Comparison of ENCODE assay signal across 13 cellular contexts in genomic region chr1:33001282-33001681, GRCh38. TPM values are rescaled to one million over a fixed set of nuclear protein-coding genes. Genes with fewer than 3 reads are reported as not detected.
DNase-seq lines count a peak whose midpoint lies in the region; ATAC-seq, FAIRE-seq and TF ChIP-seq lines count a peak whose summit lies in the region.
"Had no signal": no experiment of that assay in that cellular context is flagged by ENCODE, and none has a peak within 500 bp of the region (broad histone marks: within the 10 kb centered on the region; RNA-seq: fewer than 3 reads in every experiment).

No MANE protein-coding gene starts in this region.

- no peak overlapping the region for H3K4me3 ChIP-seq in astrocyte (ENCODE audit: insufficient read depth, low read depth, low read length)
- H3K4me3 ChIP-seq: SJCRH30 had no signal

- H3K27ac Mint-ChIP-seq in HFFc6 (no peak overlapping the region), astrocyte (ENCODE audit: unreplicated experiment) (no peak overlapping the region), memory B cell (peak overlapping the region; percentile 8)
- H3K27ac Mint-ChIP-seq: nephron had no signal

- ATAC-seq in memory B cell (ENCODE audit: low read depth) (no peak), GM19463 (IDR thresholded peaks at IDR 0.05; ENCODE audit: unreplicated experiment) (no peak), left cardiac atrium (no peak)
- ATAC-seq: effector memory CD8-positive, alpha-beta T cell had no signal

- TF ChIP-seq CTCF in HFFc6 (IDR thresholded peaks at IDR 0.05) (peak; percentile 51), astrocyte (IDR thresholded peaks at IDR 0.05; ENCODE audit: insufficient read depth, low read depth, low read length) (peak; percentile 23)

- no peaks in the 10 kb centered on the region for H3K36me3 ChIP-seq in astrocyte (ENCODE audit: insufficient read depth, low read length)
- H3K36me3 ChIP-seq: SJCRH30 had no signal

- H3K9me3 ChIP-seq in astrocyte (ENCODE audit: insufficient read depth, low read depth, low read length) = no peaks in the 10 kb centered on the region
- H3K9me3 ChIP-seq: SJCRH30 had no signal

- no peak overlapping the region for H3K4me2 ChIP-seq in astrocyte (ENCODE audit: low read length)

- peak; percentile 22 for DNase-seq in DMS53 (lab: John Stamatoyannopoulos, UW)
- DNase-seq in DMS53 treated with DMSO at 0.1 percent for 48 hours (lab: John Stamatoyannopoulos, UW; ENCODE audit: unreplicated experiment) = no peak
- no peak for DNase-seq in HFFc6
- no peak for DNase-seq in astrocyte (ENCODE audit: low read depth)
- DNase-seq in memory B cell (ENCODE audit: low spot score in 2 of 2) = no peak
- no peak for DNase-seq in NCI-H524 (lab: John Stamatoyannopoulos, UW)
- no peak for DNase-seq in left cardiac atrium
- DNase-seq: effector memory CD8-positive, alpha-beta T cell; NCI-H2081 treated with DMSO at 0.1 percent for 48 hours; SJCRH30 had no signal

- H2AFZ ChIP-seq in astrocyte (ENCODE audit: low read depth, low read length) = no peak overlapping the region

- peaks cover 41% of the 10 kb centered on the region for H3K4me1 ChIP-seq in astrocyte (ENCODE audit: insufficient read depth, low read length)
- H3K4me1 ChIP-seq: SJCRH30 had no signal

- H3K9me3 Mint-ChIP-seq in HFFc6 (no peaks in the 10 kb centered on the region), astrocyte (ENCODE audit: unreplicated experiment) (no peaks in the 10 kb centered on the region), memory B cell (no peaks in the 10 kb centered on the region)
- H3K9me3 Mint-ChIP-seq: effector memory CD8-positive, alpha-beta T cell; nephron had no signal

- H3K27me3 ChIP-seq in astrocyte (ENCODE audit: insufficient read depth, low read length) = no peaks in the 10 kb centered on the region
- H3K27me3 ChIP-seq: SJCRH30 had no signal

- intact Hi-C loops in left cardiac atrium (cut with DNase I) = no loop called here

- H3K4me1 Mint-ChIP-seq in HFFc6 (ENCODE audit: low read depth) (peaks cover 67% of the 10 kb centered on the region), astrocyte (ENCODE audit: low read depth, unreplicated experiment) (peaks cover 43% of the 10 kb centered on the region), memory B cell (peaks cover 17% of the 10 kb centered on the region)

- FAIRE-seq in astrocyte (lab: Jason Lieb, UNC) = no peak
- FAIRE-seq: G401.6 had no signal

- H3K27ac ChIP-seq in astrocyte (ENCODE audit: low read depth, low read length) = no peak overlapping the region
- H3K27ac ChIP-seq: SJCRH30 had no signal

- H3K79me2 ChIP-seq in astrocyte (ENCODE audit: insufficient read depth, low read length) = no peaks in the 10 kb centered on the region

- no peaks in the 10 kb centered on the region; the same call in none of the 2 replicates for H3K27me3 Mint-ChIP-seq in HFFc6 (ENCODE audit: insufficient read depth)
- no peaks in the 10 kb centered on the region for H3K27me3 Mint-ChIP-seq in astrocyte (ENCODE audit: low read depth, unreplicated experiment)
- H3K27me3 Mint-ChIP-seq in memory B cell = no peaks in the 10 kb centered on the region
- H3K27me3 Mint-ChIP-seq: effector memory CD8-positive, alpha-beta T cell had no signal

- no peak overlapping the region for H3K9ac ChIP-seq in astrocyte (ENCODE audit: low read length)

- H4K20me1 ChIP-seq in astrocyte (ENCODE audit: insufficient read depth, low read length) = no peaks in the 10 kb centered on the region

- H3K4me3 Mint-ChIP-seq in HFFc6 (no peak overlapping the region), astrocyte (ENCODE audit: unreplicated experiment) (no peak overlapping the region), memory B cell (no peak overlapping the region)
- H3K4me3 Mint-ChIP-seq: effector memory CD8-positive, alpha-beta T cell; nephron had no signal

- H3K36me3 Mint-ChIP-seq in HFFc6 (ENCODE audit: low read depth) = no peaks in the 10 kb centered on the region
- H3K36me3 Mint-ChIP-seq in astrocyte (ENCODE audit: low read depth, unreplicated experiment) = peaks cover 4% of the 10 kb centered on the region
- H3K36me3 Mint-ChIP-seq in memory B cell = no peaks in the 10 kb centered on the region

RNA-seq across cellular contexts. Expression of gene AK2, which starts 35.4 kb away (rescaled TPM):
- total RNA-seq in HFFc6 (2021; fragmentation: NEBNext Ultra II Directional; extraction: Animal tissue kit (Norgen Biotek cat#: 25700)) = 100 to 1,000 TPM; 160 to 173 (median 168) TPM
- 126 and 138 TPM in 2 replicates for total RNA-seq in astrocyte
- total RNA-seq in left cardiac atrium = 100 to 1,000 TPM; 121 to 142 TPM

RNA-seq across cellular contexts. Expression of gene RNF19B, which starts 36.7 kb away (rescaled TPM):
- 10 to 100 TPM in 3 of 6 experiments, 1 to 10 TPM in 3; 9.4 to 10.6 (median 9.9) TPM for total RNA-seq in HFFc6 (2021; fragmentation: NEBNext Ultra II Directional; extraction: Animal tissue kit (Norgen Biotek cat#: 25700))
- total RNA-seq in astrocyte (25.8 and 29.7 TPM in 2 replicates), left cardiac atrium (10 to 100 TPM; 10.7 to 12.8 TPM)
